ENCODE assay signal across 8 cellular contexts in genomic region chr16:28494141-28494851, GRCh38. TPM values are rescaled to one million over a fixed set of nuclear protein-coding genes. Genes with fewer than 3 reads are reported as not detected.
A peak's percentile ranks its signal among the peaks of the same experiment; 100 is the strongest.
DNase-seq lines count a peak whose midpoint lies in the region; ATAC-seq and TF ChIP-seq lines count a peak whose summit lies in the region.

A gene with protein sequence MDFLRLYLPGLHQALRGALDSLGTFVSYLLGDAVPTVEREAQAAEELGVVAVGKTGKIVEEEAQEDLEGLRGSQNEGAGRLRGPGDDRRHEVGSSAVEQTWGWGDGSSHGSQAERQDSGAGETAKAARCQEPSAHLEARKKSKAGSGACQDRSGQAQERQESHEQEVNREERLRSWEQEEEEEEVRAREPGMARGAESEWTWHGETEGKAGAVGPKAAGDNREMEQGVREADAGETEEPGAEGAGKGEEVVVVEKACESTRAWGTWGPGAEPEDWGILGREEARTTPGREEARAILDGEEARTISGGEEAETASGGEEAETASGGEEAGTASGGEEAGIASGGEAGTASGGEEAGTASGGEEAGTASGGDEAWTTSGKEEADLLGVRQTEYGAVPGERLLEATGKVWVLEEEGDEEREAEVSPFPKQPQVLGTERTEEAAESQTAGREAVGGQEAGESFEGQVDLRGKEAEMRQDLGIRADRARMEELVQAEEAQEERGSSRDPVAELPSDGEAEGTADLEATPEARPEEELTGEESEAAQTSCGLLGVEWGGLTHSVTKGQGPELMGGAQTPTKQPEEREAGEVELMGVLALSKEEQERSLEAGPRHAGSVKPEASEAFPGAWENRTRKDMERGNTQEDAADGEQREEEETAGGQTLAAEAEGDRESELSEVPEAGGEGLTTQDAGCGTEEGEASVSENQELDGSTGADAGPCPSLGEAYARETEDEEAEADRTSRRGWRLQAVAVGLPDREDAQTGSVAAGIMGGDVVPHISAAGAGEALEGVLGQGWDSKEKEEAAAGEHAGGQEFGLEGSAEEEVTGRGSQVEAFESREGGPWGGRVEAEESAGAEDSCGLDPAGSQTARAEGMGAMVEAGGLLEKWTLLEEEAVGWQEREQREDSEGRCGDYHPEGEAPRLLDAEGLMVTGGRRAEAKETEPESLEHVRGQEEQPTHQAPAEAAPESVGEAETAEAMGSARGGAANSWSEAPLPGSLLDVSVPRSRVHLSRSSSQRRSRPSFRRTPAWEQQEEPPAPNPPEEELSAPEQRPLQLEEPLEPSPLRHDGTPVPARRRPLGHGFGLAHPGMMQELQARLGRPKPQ (plus strand): TSS chr16:28494643. CDS start chr16:28494682, 39 bp downstream.

- no peaks in the 10 kb centered on the region for H3K9me3 Mint-ChIP-seq in T-helper 1 cell treated with Interleukin-12 subunit alpha and Interleukin-12 subunit beta and Interleukin-4 antibody, amounts not matched to agents 30 μg/mL and 1 μg/mL, for 36 hours
- H3K9me3 Mint-ChIP-seq in activated naive CD8-positive, alpha-beta T cell treated with anti-CD3 and anti-CD28 coated beads for 36 hours, result no peaks in the 10 kb centered on the region
- no peaks in the 10 kb centered on the region for H3K9me3 Mint-ChIP-seq in nephron

- H3K27me3 ChIP-seq in thoracic aorta (replicated peaks; ENCODE audit: insufficient read depth), result no peaks in the 10 kb centered on the region

- ATAC-seq in HG02938 (IDR thresholded peaks at IDR 0.05; ENCODE audit: unreplicated experiment), result peak; percentile 43
- no peak for ATAC-seq in thoracic aorta (ENCODE audit: insufficient number of reproducible peaks, low FRiP score, low read depth)

- TF ChIP-seq CTCF in GM10266 (IDR thresholded peaks at IDR 0.05; ENCODE audit: control insufficient read depth, insufficient read depth, low read depth, missing control alignments) (no peak), nephron (IDR thresholded peaks at IDR 0.05; ENCODE audit: unreplicated experiment in 3 of 3) (no peak), thoracic aorta (IDR thresholded peaks at IDR 0.05) (no peak)

- peak within 1 kb of the TSS; percentile 83 for H3K4me3 Mint-ChIP-seq in T-helper 1 cell treated with Interleukin-12 subunit alpha and Interleukin-12 subunit beta and Interleukin-4 antibody, amounts not matched to agents 30 μg/mL and 1 μg/mL, for 36 hours
- peak within 1 kb of the TSS; percentile 93 for H3K4me3 Mint-ChIP-seq in activated naive CD8-positive, alpha-beta T cell treated with anti-CD3 and anti-CD28 coated beads for 36 hours
- H3K4me3 Mint-ChIP-seq in nephron, result peak within 1 kb of the TSS; percentile 46 to 70 (median 62)

- peaks cover 7 to 14% of the 10 kb centered on the region in 2 donors for H3K4me1 ChIP-seq in thoracic aorta (ENCODE audit: control insufficient read depth in 1 of 2, low read depth in 2 of 2)

- H3K27me3 Mint-ChIP-seq in T-helper 1 cell treated with Interleukin-12 subunit alpha and Interleukin-12 subunit beta and Interleukin-4 antibody, amounts not matched to agents 30 μg/mL and 1 μg/mL, for 36 hours (ENCODE audit: low read depth), result no peaks in the 10 kb centered on the region
- no peaks in the 10 kb centered on the region for H3K27me3 Mint-ChIP-seq in activated naive CD8-positive, alpha-beta T cell treated with anti-CD3 and anti-CD28 coated beads for 36 hours
- H3K27me3 Mint-ChIP-seq in nephron (ENCODE audit: low read depth), result peaks cover 7% of the 10 kb centered on the region

- H3K4me1 Mint-ChIP-seq in T-helper 1 cell treated with Interleukin-12 subunit alpha and Interleukin-12 subunit beta and Interleukin-4 antibody, amounts not matched to agents 30 μg/mL and 1 μg/mL, for 36 hours (ENCODE audit: low read depth), result peaks cover 51% of the 10 kb centered on the region
- peaks cover 40% of the 10 kb centered on the region for H3K4me1 Mint-ChIP-seq in activated naive CD8-positive, alpha-beta T cell treated with anti-CD3 and anti-CD28 coated beads for 36 hours
- no peaks in the 10 kb centered on the region for H3K4me1 Mint-ChIP-seq in nephron

- peak within 1 kb of the TSS in 1 of 2 donors; percentile 26 for H3K27ac ChIP-seq in thoracic aorta

- peak within 1 kb of the TSS; percentile 63 for H3K4me3 ChIP-seq in thoracic aorta

- H3K27ac Mint-ChIP-seq in T-helper 1 cell treated with Interleukin-12 subunit alpha and Interleukin-12 subunit beta and Interleukin-4 antibody, amounts not matched to agents 30 μg/mL and 1 μg/mL, for 36 hours, result peak within 1 kb of the TSS; percentile 97
- peak within 1 kb of the TSS; percentile 98 for H3K27ac Mint-ChIP-seq in activated naive CD8-positive, alpha-beta T cell treated with anti-CD3 and anti-CD28 coated beads for 36 hours
- peak within 1 kb of the TSS; percentile 35 to 74 (median 68) for H3K27ac Mint-ChIP-seq in nephron

- H3K36me3 ChIP-seq in thoracic aorta, result no peaks in the 10 kb centered on the region

- no peaks in the 10 kb centered on the region for H3K9me3 ChIP-seq in thoracic aorta

- peaks cover 26% of the 10 kb centered on the region for H3K36me3 Mint-ChIP-seq in T-helper 1 cell treated with Interleukin-12 subunit alpha and Interleukin-12 subunit beta and Interleukin-4 antibody, amounts not matched to agents 30 μg/mL and 1 μg/mL, for 36 hours (ENCODE audit: low read depth)
- H3K36me3 Mint-ChIP-seq in activated naive CD8-positive, alpha-beta T cell treated with anti-CD3 and anti-CD28 coated beads for 36 hours, result peaks cover 4% of the 10 kb centered on the region
- H3K36me3 Mint-ChIP-seq in nephron (ENCODE audit: low read depth), result peaks cover 2% of the 10 kb centered on the region

- DNase-seq in GM10266 (ENCODE audit: extremely low spot score) (peak; percentile 84), thoracic aorta (ENCODE audit: low spot score) (no peak), islet precursor cell (no peak), SW480 (ENCODE audit: low spot score) (no peak)
- peak; percentile 88 for DNase-seq in activated naive CD8-positive, alpha-beta T cell treated with anti-CD3 and anti-CD28 coated beads for 36 hours

RNA-seq across cellular contexts. Expression of the gene that starts here (rescaled TPM):
- 1 to 10 TPM; 5.4 to 5.5 TPM for total RNA-seq in activated naive CD8-positive, alpha-beta T cell treated with anti-CD3 and anti-CD28 coated beads for 36 hours
- 1 to 10 TPM; 1.1 to 3.4 TPM for total RNA-seq in thoracic aorta

Comparison
In these comparisons a context has a peak if more than half of its experiments do, and no peak if none do; other contexts are left out.
1. DNase-seq: peak in GM10266 (single experiment) and activated naive CD8-positive, alpha-beta T cell treated with anti-CD3 and anti-CD28 coated beads for 36 hours (single experiment); none in thoracic aorta (single experiment), islet precursor cell (single experiment) and SW480 (single experiment).
2. Peak in every context shown above with its lines, with median percentiles within 50 percentile points of each other: H3K27ac Mint-ChIP-seq and H3K4me3 Mint-ChIP-seq.